ENCODE assay signal across 20 cellular contexts in the genomic region with DNA sequence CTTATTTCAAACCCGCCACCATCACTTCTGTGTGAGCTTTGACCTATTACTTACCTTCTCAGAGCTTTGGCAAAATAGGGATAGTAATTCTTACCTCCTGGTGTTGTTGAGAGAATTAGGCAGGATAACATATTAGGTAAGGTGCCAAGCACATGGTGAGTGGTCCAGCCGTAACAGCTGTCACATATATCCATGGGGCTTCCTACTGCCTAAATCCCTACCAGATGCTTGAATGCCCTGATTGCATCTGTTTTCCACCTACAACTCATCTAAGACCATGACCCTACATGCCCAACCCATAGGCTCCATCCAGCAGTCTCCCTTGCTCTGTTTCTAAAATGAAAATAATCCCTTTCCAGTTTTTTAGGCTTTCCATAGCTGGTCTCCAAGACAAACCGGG.
"Had no signal": no experiment of that assay in that cellular context is flagged by ENCODE, and none has a peak within 500 bp of the region (broad histone marks: within the 10 kb centered on the region; RNA-seq: fewer than 3 reads in every experiment).

No MANE protein-coding gene starts in this region.

- H3K4me1 ChIP-seq: pancreas, psoas muscle, tibial nerve had no signal

- H3K27ac ChIP-seq: heart left ventricle, pancreas, psoas muscle had no signal

- H3K9me3 ChIP-seq: heart left ventricle, pancreas, psoas muscle, sigmoid colon had no signal

- H3K36me3 ChIP-seq: heart left ventricle, pancreas, sigmoid colon, tibial nerve had no signal

- H3K4me3 ChIP-seq: heart left ventricle, pancreas, psoas muscle, sigmoid colon, tibial nerve had no signal

- H3K27me3 ChIP-seq: heart left ventricle, pancreas, sigmoid colon, tibial nerve had no signal

- DNase-seq: activated CD4-positive, alpha-beta T cell treated with anti-CD3 and anti-CD28 coated beads for 1 hour; activated CD4-positive, alpha-beta T cell treated with anti-CD3 and anti-CD28 coated beads, Interleukin-2, amount 10 ng/mL, durations not matched to agents 7 days and 5 days; activated CD8-positive, alpha-beta T cell treated with anti-CD3 and anti-CD28 coated beads for 36 hours; activated gamma-delta T cell treated with Interleukin-2 at 50 U/mL for 16 hours; activated naive CD4-positive, alpha-beta T cell treated with anti-CD3 and anti-CD28 coated beads, Interleukin-2, amount 50 U/mL, for 16 hours; activated T-cell treated with anti-CD3 and anti-CD28 coated beads, Interleukin-2, amount 50 U/mL, for 4 hours; amniotic stem cell; central memory CD4-positive, alpha-beta T cell; effector CD4-positive, alpha-beta T cell; heart left ventricle; midbrain; naive thymus-derived CD4-positive, alpha-beta T cell; pancreas; psoas muscle; sigmoid colon; small intestine; stimulated activated CD4-positive, alpha-beta T cell treated with anti-CD3 and anti-CD28 coated beads, Interleukin-4, amount 100 ng/mL, for 24 hours; substantia nigra; T-helper 2 cell had no signal
